ENCODE assay signal across 23 cellular contexts in genomic region chr2:133198678-133199077, GRCh38.
DNase-seq lines count a peak whose midpoint lies in the region; ATAC-seq, FAIRE-seq and TF ChIP-seq lines count a peak whose summit lies in the region.
"Had no signal": no experiment of that assay in that cellular context is flagged by ENCODE, and none has a peak within 500 bp of the region (broad histone marks: within the 10 kb centered on the region; RNA-seq: fewer than 3 reads in every experiment).

No MANE protein-coding gene starts in this region.

- H3K27ac ChIP-seq in A549 (peak overlapping the region; percentile 35 to 85; a peak in 4 of 6 replicates), IMR-90 (ENCODE audit: insufficient read depth, low read length) (no peak overlapping the region), right lobe of liver (peak overlapping the region in 2 of 3 donors; percentile 25 to 68), hepatocyte (no peak overlapping the region)
- H3K27ac ChIP-seq: BLaER1 treated with 17β-estradiol and CSF1 and Interleukin-3, amounts not matched to agents 10 nM and 100 nM; C4-2B had no signal

- H2BK15ac ChIP-seq in IMR-90 (ENCODE audit: low read depth, low read length), result no peak overlapping the region

- no peaks in the 10 kb centered on the region; the same call in 1 of the 2 replicates for H3K9me1 ChIP-seq in IMR-90 (ENCODE audit: insufficient read depth, low read length)

- no peak overlapping the region for H3K56ac ChIP-seq in IMR-90 (ENCODE audit: extremely low read depth, insufficient read depth, low read length)

- ATAC-seq in A549 (no peak), IMR-90 (ENCODE audit: low read depth) (no peak), right lobe of liver (peak; percentile 33 to 69 (median 53)), esophagus mucosa (no peak)
- ATAC-seq: CD8-positive, alpha-beta T cell had no signal

- H4K20me1 ChIP-seq in IMR-90 (ENCODE audit: insufficient read depth, low read length) (no peaks in the 10 kb centered on the region), hepatocyte (ENCODE audit: insufficient read depth, poor library complexity, severe bottlenecking) (no peaks in the 10 kb centered on the region)
- H4K20me1 ChIP-seq: BLaER1 treated with 17β-estradiol and CSF1 and Interleukin-3, amounts not matched to agents 10 nM and 100 nM had no signal

- H3K4me1 ChIP-seq in A549, result peaks cover 72% of the 10 kb centered on the region
- H3K4me1 ChIP-seq in IMR-90 (ENCODE audit: control insufficient read depth, insufficient read depth, low read length), result peaks cover 13% of the 10 kb centered on the region
- peaks cover 16% of the 10 kb centered on the region for H3K4me1 ChIP-seq in adipocyte (ENCODE audit: control insufficient read depth, insufficient read depth, low read length)
- peaks cover 0 to 51% (median 8%) of the 10 kb centered on the region in 4 donors for H3K4me1 ChIP-seq in right lobe of liver
- H3K4me1 ChIP-seq in hepatocyte (ENCODE audit: insufficient read depth), result peaks cover 4% of the 10 kb centered on the region
- H3K4me1 ChIP-seq: BLaER1 treated with 17β-estradiol and CSF1 and Interleukin-3, amounts not matched to agents 10 nM and 100 nM; Caco-2 had no signal

- H3K9me2 ChIP-seq in hepatocyte (replicated peaks; ENCODE audit: insufficient read depth), result no peaks in the 10 kb centered on the region

- H3K4ac ChIP-seq in IMR-90 (ENCODE audit: low read depth, low read length), result peak overlapping the region; percentile 2; the same call in 1 of the 2 replicates

- no TSS peak for BruUV-seq in IMR-90 (replicated peaks; lab: Mats Ljungman, UMichigan)

- no peak overlapping the region for H2BK120ac ChIP-seq in IMR-90 (ENCODE audit: low read depth, low read length)

- CTCF ChIA-PET in A549 (lab: Yijun Ruan, JAX) (interaction anchor here (1.2 kb wide), 1 partner anchor 64 kb away, joined by 4 read pairs; no protein-coding TSS in a partner anchor), IMR-90 (lab: Yijun Ruan, JAX) (no interaction called here)

- H3K4me2 ChIP-seq in A549 (peak overlapping the region; percentile 94), IMR-90 (ENCODE audit: low read depth, low read length) (no peak overlapping the region), hepatocyte (no peak overlapping the region)
- H3K4me2 ChIP-seq: BLaER1 treated with 17β-estradiol and CSF1 and Interleukin-3, amounts not matched to agents 10 nM and 100 nM had no signal

- in situ Hi-C loops in IMR-90 (cut with MboI; ENCODE audit: low sequenced_read_pairs), result no loop called here

- H3K9ac ChIP-seq in IMR-90 (ENCODE audit: low read depth, low read length), result no peak overlapping the region
- H3K9ac ChIP-seq in adipocyte (ENCODE audit: low read length), result no peak overlapping the region
- H3K9ac ChIP-seq: BLaER1 treated with 17β-estradiol and CSF1 and Interleukin-3, amounts not matched to agents 10 nM and 100 nM had no signal

- no peak overlapping the region for H4K5ac ChIP-seq in IMR-90 (ENCODE audit: low read depth, low read length)

- DNase-seq in A549 (ENCODE audit: low read depth in 1 of 2, low spot score in 1 of 2) (no peak), IMR-90 (no peak), adipocyte (ENCODE audit: low read depth) (peak; percentile 10), right lobe of liver (no peak), SIG-M5 treated with dmso at 0.1 percent for 504 hours (lab: John Stamatoyannopoulos, UW; ENCODE audit: unreplicated experiment) (no peak), hepatocyte (ENCODE audit: low spot score) (no peak)
- no peak for DNase-seq in activated naive CD4-positive, alpha-beta T cell (lab: John Stamatoyannopoulos, UW)
- DNase-seq: 8988T; AML-193; Caco-2; Calu3; CD4-positive, alpha-beta T cell; CD8-positive, alpha-beta T cell; DMS79 treated with DMSO at 0.1 percent for 48 hours; GF-D8 had no signal

- H3K9me3 ChIP-seq in A549 (0 out of 3 replicates have a peak, but pooled peaks cover 3% of the 10 kb centered on the region), IMR-90 (ENCODE audit: control insufficient read depth, insufficient read depth, low read length) (no peaks in the 10 kb centered on the region), adipocyte (ENCODE audit: control insufficient read depth, low read length) (no peaks in the 10 kb centered on the region), right lobe of liver (no peaks in the 10 kb centered on the region), hepatocyte (ENCODE audit: low read depth) (no peaks in the 10 kb centered on the region)
- H3K9me3 ChIP-seq: Caco-2 had no signal

- no peak overlapping the region; the same call in 1 of the 2 replicates for H2BK20ac ChIP-seq in IMR-90 (ENCODE audit: low read depth, low read length)

- no peak overlapping the region for H2AK9ac ChIP-seq in IMR-90 (replicated peaks; ENCODE audit: low read depth, low read length, poor library complexity)

- no peak for FAIRE-seq in A549 (lab: Jason Lieb, UNC)
- FAIRE-seq: A204.1, D721Med, G401.6, GM12891, GM19239 had no signal

- intact Hi-C loops in IMR-90 (cut with micrococcal nuclease), result loop anchor here (10.0 kb wide), 1 partner anchor 206 kb away; no protein-coding TSS in a partner anchor
- intact Hi-C loops in right lobe of liver (cut with DNase I), result no loop called here

- H3K36me3 ChIP-seq in IMR-90 (ENCODE audit: control insufficient read depth, insufficient read depth, low read length), result no peaks in the 10 kb centered on the region
- H3K36me3 ChIP-seq in adipocyte (ENCODE audit: control insufficient read depth, insufficient read depth, low read length, severe bottlenecking), result no peaks in the 10 kb centered on the region
- H3K36me3 ChIP-seq in right lobe of liver, result no peaks in the 10 kb centered on the region
- H3K36me3 ChIP-seq in hepatocyte (replicated peaks; ENCODE audit: insufficient read depth, low read depth), result no peaks in the 10 kb centered on the region
- H3K36me3 ChIP-seq: BLaER1 treated with 17β-estradiol and CSF1 and Interleukin-3, amounts not matched to agents 10 nM and 100 nM had no signal

- 2% methylated on average over 1 of the region's 1 CpG for WGBS in A549 (ENCODE audit: missing lambda C conversion rate)
- no CpG with 5 or more reads among the region's 1 CpG for WGBS in IMR-90 (ENCODE audit: extremely low coverage in 2 of 2, insufficient read length in 1 of 2), 2 experiments
- 15% methylated on average over 1 of the region's 1 CpG for WGBS in right lobe of liver (ENCODE audit: insufficient coverage, low coverage, low lambda C conversion rate, missing lambda C conversion rate)
- 66% methylated on average over 1 of the region's 1 CpG for WGBS in hepatocyte (ENCODE audit: low lambda C conversion rate, missing lambda C conversion rate)

- no peak overlapping the region for H4K8ac ChIP-seq in IMR-90 (ENCODE audit: low read depth in 2 of 2, low read length in 2 of 2)

- TF ChIP-seq CTCF in A549 (IDR thresholded peaks at IDR 0.05) (no peak), IMR-90 (conservative IDR thresholded peaks at IDR 0.05; ENCODE audit: low read depth, low read length) (no peak), right lobe of liver (IDR thresholded peaks at IDR 0.05) (no peak), hepatocyte (IDR thresholded peaks at IDR 0.05; ENCODE audit: poor library complexity) (no peak)

- no peak overlapping the region for H2AK5ac ChIP-seq in IMR-90 (ENCODE audit: low read depth, low read length)

- TF ChIP-seq RAD21 in A549 (conservative IDR thresholded peaks at IDR 0.05 in 1 of 2, IDR thresholded peaks at IDR 0.05 in 1 of 2) (no peak), IMR-90 (IDR thresholded peaks at IDR 0.05; ENCODE audit: low read length) (no peak)

- no peak for TF ChIP-seq EP300 in A549 (IDR thresholded peaks at IDR 0.05)

- H3K14ac ChIP-seq in IMR-90 (replicated peaks; ENCODE audit: low read depth, low read length), result no peak overlapping the region

- H2BK5ac ChIP-seq in IMR-90 (ENCODE audit: low read depth, low read length, poor library complexity, severe bottlenecking), result no peak overlapping the region

- H3K79me1 ChIP-seq in IMR-90 (ENCODE audit: low read depth in 1 of 2, low read length in 2 of 2), result peaks cover 16 to 34% of the 10 kb centered on the region in 2 experiments

- no peak overlapping the region for H3K4me3 ChIP-seq in A549
- H3K4me3 ChIP-seq in IMR-90 (ENCODE audit: insufficient read depth, low read depth, low read length), result no peak overlapping the region
- no peak overlapping the region for H3K4me3 ChIP-seq in adipocyte (ENCODE audit: low read length)
- no peak overlapping the region for H3K4me3 ChIP-seq in right lobe of liver
- H3K4me3 ChIP-seq in hepatocyte, result no peak overlapping the region
- H3K4me3 ChIP-seq: BLaER1 treated with 17β-estradiol and CSF1 and Interleukin-3, amounts not matched to agents 10 nM and 100 nM had no signal

- H3K23ac ChIP-seq in IMR-90 (ENCODE audit: low read depth, low read length), result no peak overlapping the region

- no peaks in the 10 kb centered on the region for H3K27me3 ChIP-seq in IMR-90 (ENCODE audit: control insufficient read depth, insufficient read depth, low read length)
- no peaks in the 10 kb centered on the region for H3K27me3 ChIP-seq in adipocyte (replicated peaks; ENCODE audit: control insufficient read depth, insufficient read depth, low read length)
- no peaks in the 10 kb centered on the region for H3K27me3 ChIP-seq in right lobe of liver
- H3K27me3 ChIP-seq in hepatocyte, result no peaks in the 10 kb centered on the region
- H3K27me3 ChIP-seq: BLaER1 treated with 17β-estradiol and CSF1 and Interleukin-3, amounts not matched to agents 10 nM and 100 nM had no signal

- POLR2A ChIA-PET in A549 (lab: Yijun Ruan, JAX) (no interaction called here), IMR-90 (lab: Charles Lee; ENCODE audit: unreplicated experiment) (interaction anchor here (0.8 kb wide), 1 partner anchor 69 kb away, joined by 3 read pairs; no protein-coding TSS in a partner anchor)

- no peak for TF ChIP-seq POLR2A in A549 (IDR thresholded peaks at IDR 0.05; ENCODE audit: low read length)
- TF ChIP-seq POLR2A in IMR-90 (IDR thresholded peaks at IDR 0.05; ENCODE audit: low read depth, low read length), result no peak
- TF ChIP-seq POLR2A in right lobe of liver (IDR thresholded peaks at IDR 0.05), result no peak

- dilution Hi-C loops in IMR-90 (cut with HindIII; ENCODE audit: low sequenced_read_pairs, unreplicated experiment), result no loop called here

- H4K91ac ChIP-seq in IMR-90 (ENCODE audit: insufficient read depth, low read depth, low read length), result no peak overlapping the region

- H2AFZ ChIP-seq in IMR-90 (replicated peaks; ENCODE audit: low read length, poor library complexity), result no peak overlapping the region
- H2AFZ ChIP-seq in hepatocyte, result no peak overlapping the region

- H3K79me2 ChIP-seq in hepatocyte, result no peaks in the 10 kb centered on the region

- H3K18ac ChIP-seq in IMR-90 (ENCODE audit: low read depth, low read length), result peak overlapping the region; percentile 42; the same call in 1 of the 2 replicates

TF ChIP-seq in A549, 52 proteins besides CTCF, POLR2A, EP300 and RAD21 (continues in another document):
- TF ChIP-seq KDM5A (IDR thresholded peaks at IDR 0.05) (no peak), ZNF302 (CRISPR knock-in tag; IDR thresholded peaks at IDR 0.05) (no peak), HOXB5 (CRISPR knock-in tag; IDR thresholded peaks at IDR 0.05) (no peak)

TF ChIP-seq in IMR-90, 13 proteins besides CTCF, POLR2A, EP300 and RAD21:
- TF ChIP-seq MAFK (IDR thresholded peaks at IDR 0.05; ENCODE audit: low read depth, low read length) (no peak), CEBPB (IDR thresholded peaks at IDR 0.05; ENCODE audit: low read depth, low read length) (peak; percentile 54)

Comparison
In these comparisons a context has a peak if more than half of its experiments do, and no peak if none do; other contexts are left out.
1. ATAC-seq: peak in right lobe of liver (4 of 4); none in A549 (0 of 2), IMR-90 (single experiment) and esophagus mucosa (single experiment).
2. H3K27ac ChIP-seq: peak in A549 (2 of 2) and right lobe of liver (2 of 3); none in IMR-90 (single experiment) and hepatocyte (single experiment).